ENCODE assay signal across 8 cellular contexts in genomic region chr4:92387459-92388069, GRCh38.
DNase-seq lines count a peak whose midpoint lies in the region; ATAC-seq and TF ChIP-seq lines count a peak whose summit lies in the region.

No MANE protein-coding gene starts in this region.

- CTCF ChIA-PET in CD8-positive, alpha-beta T cell (lab: Charles Lee): no interaction called here

- no peaks in the 10 kb centered on the region for H3K4me1 Mint-ChIP-seq in nephron
- H3K4me1 Mint-ChIP-seq in CD8-positive, alpha-beta T cell (ENCODE audit: low read depth): no peaks in the 10 kb centered on the region

- H3K36me3 Mint-ChIP-seq in nephron (ENCODE audit: low read depth): no peaks in the 10 kb centered on the region
- no peaks in the 10 kb centered on the region for H3K36me3 Mint-ChIP-seq in CD8-positive, alpha-beta T cell

- H3K27me3 ChIP-seq in BE2C: peaks cover 4% of the 10 kb centered on the region; the same call in 1 of the 2 replicates
- no peaks in the 10 kb centered on the region for H3K27me3 ChIP-seq in CD8-positive, alpha-beta T cell (ENCODE audit: insufficient read depth, low read length)

- peak; percentile 91 for ATAC-seq in GM18870 (IDR thresholded peaks at IDR 0.05; ENCODE audit: unreplicated experiment)
- peak; percentile 65 for ATAC-seq in HG03066 (IDR thresholded peaks at IDR 0.05; ENCODE audit: low read depth, unreplicated experiment)
- no peak for ATAC-seq in CD8-positive, alpha-beta T cell

- no peaks in the 10 kb centered on the region for H3K9me3 Mint-ChIP-seq in nephron
- H3K9me3 Mint-ChIP-seq in CD8-positive, alpha-beta T cell: peaks cover 3% of the 10 kb centered on the region

- no peak overlapping the region for H3K4me3 ChIP-seq in BE2C (ENCODE audit: low read depth, low read length)
- no peak overlapping the region for H3K4me3 ChIP-seq in CD8-positive, alpha-beta T cell (ENCODE audit: low read depth, low read length)

- H3K9me3 ChIP-seq in BE2C: no peaks in the 10 kb centered on the region
- no peaks in the 10 kb centered on the region for H3K9me3 ChIP-seq in CD8-positive, alpha-beta T cell (ENCODE audit: low read length)

- POLR2A ChIA-PET in CD8-positive, alpha-beta T cell (lab: Charles Lee): no interaction called here

- TF ChIP-seq CTCF in BE2C (IDR thresholded peaks at IDR 0.05; ENCODE audit: low read depth, low read length): peak; percentile 68
- peak; percentile 47 to 64 (median 52) for TF ChIP-seq CTCF in nephron (IDR thresholded peaks at IDR 0.05; ENCODE audit: unreplicated experiment in 3 of 3)
- TF ChIP-seq CTCF in CD8-positive, alpha-beta T cell (IDR thresholded peaks at IDR 0.05): no peak

- H3K36me3 ChIP-seq in BE2C: no peaks in the 10 kb centered on the region
- no peaks in the 10 kb centered on the region for H3K36me3 ChIP-seq in CD8-positive, alpha-beta T cell (ENCODE audit: insufficient read depth, low read length)

- DNase-seq in BE2C (no peak), NCI-H510A treated with DMSO at 0.1 percent for 48 hours (lab: John Stamatoyannopoulos, UW) (peak; percentile 15), dedifferentiated amniotic fluid mesenchymal stem cell (ENCODE audit: extremely low spot score) (peak; percentile 20), UCSD-AML1 (lab: John Stamatoyannopoulos, UW; ENCODE audit: unreplicated experiment) (no peak)
- no peak for DNase-seq in CD8-positive, alpha-beta T cell

- intact Hi-C loops in CD8-positive, alpha-beta T cell (cut with DNase I, micrococcal nuclease): no loop called here

- H3K4me3 Mint-ChIP-seq in nephron: no peak overlapping the region
- H3K4me3 Mint-ChIP-seq in CD8-positive, alpha-beta T cell: no peak overlapping the region

- no peaks in the 10 kb centered on the region for H3K4me1 ChIP-seq in BE2C
- H3K4me1 ChIP-seq in CD8-positive, alpha-beta T cell (ENCODE audit: insufficient read depth, low read length): no peaks in the 10 kb centered on the region

- no peak overlapping the region for H3K27ac Mint-ChIP-seq in nephron
- no peak overlapping the region for H3K27ac Mint-ChIP-seq in CD8-positive, alpha-beta T cell

- H3K27me3 Mint-ChIP-seq in nephron (ENCODE audit: low read depth): no peaks in the 10 kb centered on the region
- H3K27me3 Mint-ChIP-seq in CD8-positive, alpha-beta T cell (ENCODE audit: low read depth): no peaks in the 10 kb centered on the region

- no peak overlapping the region for H3K27ac ChIP-seq in CD8-positive, alpha-beta T cell (ENCODE audit: low read depth, low read length)

Comparison
In these comparisons a context has a peak if more than half of its experiments do, and no peak if none do; other contexts are left out.
1. DNase-seq: peak in NCI-H510A treated with DMSO at 0.1 percent for 48 hours (single experiment) and dedifferentiated amniotic fluid mesenchymal stem cell (single experiment); none in BE2C (single experiment), UCSD-AML1 (single experiment) and CD8-positive, alpha-beta T cell (0 of 7).